In the genomic region with DNA sequence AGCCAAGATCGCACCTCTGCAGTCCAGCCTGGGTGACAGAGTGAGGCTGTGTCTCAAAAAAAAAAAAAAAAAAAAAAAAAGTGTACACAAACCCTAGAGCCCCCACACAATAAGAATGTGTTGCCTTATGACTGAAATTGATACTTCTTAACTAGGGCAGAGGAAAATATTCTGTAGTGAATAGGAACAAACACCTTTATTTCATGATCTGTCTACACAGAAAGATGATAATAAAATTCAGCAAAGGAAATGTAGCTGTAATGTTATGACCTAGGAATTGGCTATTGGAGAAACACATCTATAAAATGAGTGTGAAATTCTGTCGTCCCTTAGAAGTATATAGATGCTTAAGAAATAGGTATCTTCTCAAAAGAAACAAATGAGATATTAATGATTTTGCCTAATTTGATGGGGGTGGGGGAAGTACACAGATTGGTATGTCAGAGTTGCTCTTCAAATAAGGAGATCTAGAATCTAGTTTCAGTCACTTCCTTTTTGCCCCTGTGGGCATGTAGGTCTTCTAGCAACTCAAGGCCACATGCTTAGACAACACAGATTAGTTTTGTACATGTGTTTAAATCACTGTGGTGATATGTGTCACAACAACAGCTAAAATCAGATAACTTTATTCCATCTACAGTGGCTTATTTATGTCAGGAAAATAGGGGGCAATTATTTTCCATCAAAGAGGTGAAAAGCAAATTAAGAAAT, we compare ENCODE assay signal across 16 cellular contexts. TPM values are rescaled to one million over a fixed set of nuclear protein-coding genes. Genes with fewer than 3 reads are reported as not detected.
A peak's percentile ranks its signal among the peaks of the same experiment; 100 is the strongest.
DNase-seq lines count a peak whose midpoint lies in the region; ATAC-seq and TF ChIP-seq lines count a peak whose summit lies in the region.
"Had no signal": no experiment of that assay in that cellular context is flagged by ENCODE, and none has a peak within 500 bp of the region (broad histone marks: within the 10 kb centered on the region; RNA-seq: fewer than 3 reads in every experiment).

No MANE protein-coding gene starts in this region.

- H3K79me2 ChIP-seq in GM23338 (replicated peaks; ENCODE audit: insufficient read depth) = no peaks in the 10 kb centered on the region

- peaks cover 5% of the 10 kb centered on the region; the same call in 1 of the 2 replicates for H3K4me1 ChIP-seq in GM23338 (ENCODE audit: insufficient read depth)
- no peaks in the 10 kb centered on the region for H3K4me1 ChIP-seq in left lung

- H3K9me3 ChIP-seq in T-helper 17 cell (ENCODE audit: control insufficient read depth, low read length, poor library complexity, severe bottlenecking) (no peaks in the 10 kb centered on the region), left lung (no peaks in the 10 kb centered on the region)
- H3K9me3 ChIP-seq: ovary had no signal

- H4K20me1 ChIP-seq in GM23338 (replicated peaks; ENCODE audit: insufficient read depth) = no peaks in the 10 kb centered on the region

- no peak for TF ChIP-seq CTCF in GM23338 (conservative IDR thresholded peaks at IDR 0.05; ENCODE audit: low read depth in 2 of 2)
- TF ChIP-seq CTCF in left lung (IDR thresholded peaks at IDR 0.05) = no peak

- no peaks in the 10 kb centered on the region for H3K9me2 ChIP-seq in GM23338 (ENCODE audit: insufficient read depth)

- no peak overlapping the region for H3K4me2 ChIP-seq in GM23338
- H3K4me2 ChIP-seq: smooth muscle cell had no signal

- H3K4me3 ChIP-seq in GM23338 (no peak overlapping the region), left lung (no peak overlapping the region)
- H3K4me3 ChIP-seq: ovary, smooth muscle cell had no signal

- H3K4me1 Mint-ChIP-seq in GM23338 (peaks cover 7% of the 10 kb centered on the region), T-helper 17 cell (peaks cover 27% of the 10 kb centered on the region)
- H3K4me1 Mint-ChIP-seq in stimulated activated effector memory CD8-positive, alpha-beta T cell treated with anti-CD3 and anti-CD28 coated beads, Interleukin-12 subunit alpha, Interleukin-12 subunit beta, amount 100 ng/mL, for 72 hours = peaks cover 31% of the 10 kb centered on the region

- no peak overlapping the region for H3K27ac Mint-ChIP-seq in GM23338
- H3K27ac Mint-ChIP-seq in T-helper 17 cell = peak overlapping the region; percentile 95
- H3K27ac Mint-ChIP-seq in stimulated activated effector memory CD8-positive, alpha-beta T cell treated with anti-CD3 and anti-CD28 coated beads, Interleukin-12 subunit alpha, Interleukin-12 subunit beta, amount 100 ng/mL, for 72 hours = peak overlapping the region; percentile 63
- H3K27ac Mint-ChIP-seq: mesothelial cell of epicardium had no signal

- no peaks in the 10 kb centered on the region for H3K27me3 ChIP-seq in GM23338 (ENCODE audit: insufficient read depth)
- H3K27me3 ChIP-seq in left lung = no peaks in the 10 kb centered on the region
- H3K27me3 ChIP-seq: ovary had no signal

- no peaks in the 10 kb centered on the region for H3K9me3 Mint-ChIP-seq in GM23338
- no peaks in the 10 kb centered on the region for H3K9me3 Mint-ChIP-seq in stimulated activated effector memory CD8-positive, alpha-beta T cell treated with anti-CD3 and anti-CD28 coated beads, Interleukin-12 subunit alpha, Interleukin-12 subunit beta, amount 100 ng/mL, for 72 hours
- H3K9me3 Mint-ChIP-seq: mesothelial cell of epicardium had no signal

- peaks cover 2% of the 10 kb centered on the region; the same call in 2 of the 3 replicates for H3K36me3 Mint-ChIP-seq in GM23338 (ENCODE audit: low read depth)
- no peaks in the 10 kb centered on the region for H3K36me3 Mint-ChIP-seq in T-helper 17 cell (ENCODE audit: low read depth)
- no peaks in the 10 kb centered on the region for H3K36me3 Mint-ChIP-seq in stimulated activated effector memory CD8-positive, alpha-beta T cell treated with anti-CD3 and anti-CD28 coated beads, Interleukin-12 subunit alpha, Interleukin-12 subunit beta, amount 100 ng/mL, for 72 hours

- DNase-seq in SIG-M5 treated with dmso at 0.1 percent for 504 hours (lab: John Stamatoyannopoulos, UW; ENCODE audit: unreplicated experiment) (peak; percentile 64), SIG-M5 (lab: John Stamatoyannopoulos, UW) (no peak), GM23338 (ENCODE audit: low spot score) (no peak), T-helper 17 cell (no peak), left lung (no peak), NCI-H187 (lab: John Stamatoyannopoulos, UW) (no peak)
- no peak for DNase-seq in stimulated activated effector memory CD8-positive, alpha-beta T cell treated with anti-CD3 and anti-CD28 coated beads, Interleukin-12 subunit alpha, Interleukin-12 subunit beta, amount 100 ng/mL, for 72 hours (ENCODE audit: low spot score in 2 of 2)
- DNase-seq: activated effector memory CD4-positive, alpha-beta T cell treated with Interleukin-2 at 50 U/mL for 16 hours; ovary had no signal

- intact Hi-C loops in left lung (cut with DNase I) = no loop called here

- 0 out of 2 replicates have a peak overlapping the region, but pooled peaks have one; percentile 11 for H3K27ac ChIP-seq in GM23338 (ENCODE audit: low read depth)
- no peak overlapping the region for H3K27ac ChIP-seq in left lung
- H3K27ac ChIP-seq: ovary had no signal

- H3K27me3 Mint-ChIP-seq in GM23338 (ENCODE audit: insufficient read depth, low read depth, poor library complexity) (peaks cover 4% of the 10 kb centered on the region), T-helper 17 cell (no peaks in the 10 kb centered on the region)

- H3K4me3 Mint-ChIP-seq in GM23338 = no peak overlapping the region
- H3K4me3 Mint-ChIP-seq in T-helper 17 cell = peak overlapping the region; percentile 39
- H3K4me3 Mint-ChIP-seq in stimulated activated effector memory CD8-positive, alpha-beta T cell treated with anti-CD3 and anti-CD28 coated beads, Interleukin-12 subunit alpha, Interleukin-12 subunit beta, amount 100 ng/mL, for 72 hours = peak overlapping the region; percentile 32
- H3K4me3 Mint-ChIP-seq: mesothelial cell of epicardium had no signal

- ATAC-seq in GM23338 (no peak), T-helper 17 cell (peak; percentile 87), left lung (no peak), GM19463 (IDR thresholded peaks at IDR 0.05; ENCODE audit: unreplicated experiment) (no peak)
- peak; percentile 78 for ATAC-seq in stimulated activated effector memory CD8-positive, alpha-beta T cell treated with anti-CD3 and anti-CD28 coated beads, Interleukin-12 subunit alpha, Interleukin-12 subunit beta, amount 100 ng/mL, for 72 hours
- ATAC-seq: Panc1 had no signal

- H2AFZ ChIP-seq in GM23338 = no peak overlapping the region

- H3F3A ChIP-seq in GM23338 (replicated peaks; ENCODE audit: low read depth) = no peaks in the 10 kb centered on the region

- no peaks in the 10 kb centered on the region for H3K36me3 ChIP-seq in GM23338 (ENCODE audit: insufficient read depth)
- H3K36me3 ChIP-seq in left lung = peaks cover 0 to 20% of the 10 kb centered on the region in 2 donors
- H3K36me3 ChIP-seq: ovary had no signal

TF ChIP-seq in GM23338, 12 proteins besides CTCF, POLR2A, EP300 and RAD21 (continues in another document):
- TF ChIP-seq JUNB (IDR thresholded peaks at IDR 0.05; ENCODE audit: unreplicated experiment) = no peak
- TF ChIP-seq, protein P1, sequence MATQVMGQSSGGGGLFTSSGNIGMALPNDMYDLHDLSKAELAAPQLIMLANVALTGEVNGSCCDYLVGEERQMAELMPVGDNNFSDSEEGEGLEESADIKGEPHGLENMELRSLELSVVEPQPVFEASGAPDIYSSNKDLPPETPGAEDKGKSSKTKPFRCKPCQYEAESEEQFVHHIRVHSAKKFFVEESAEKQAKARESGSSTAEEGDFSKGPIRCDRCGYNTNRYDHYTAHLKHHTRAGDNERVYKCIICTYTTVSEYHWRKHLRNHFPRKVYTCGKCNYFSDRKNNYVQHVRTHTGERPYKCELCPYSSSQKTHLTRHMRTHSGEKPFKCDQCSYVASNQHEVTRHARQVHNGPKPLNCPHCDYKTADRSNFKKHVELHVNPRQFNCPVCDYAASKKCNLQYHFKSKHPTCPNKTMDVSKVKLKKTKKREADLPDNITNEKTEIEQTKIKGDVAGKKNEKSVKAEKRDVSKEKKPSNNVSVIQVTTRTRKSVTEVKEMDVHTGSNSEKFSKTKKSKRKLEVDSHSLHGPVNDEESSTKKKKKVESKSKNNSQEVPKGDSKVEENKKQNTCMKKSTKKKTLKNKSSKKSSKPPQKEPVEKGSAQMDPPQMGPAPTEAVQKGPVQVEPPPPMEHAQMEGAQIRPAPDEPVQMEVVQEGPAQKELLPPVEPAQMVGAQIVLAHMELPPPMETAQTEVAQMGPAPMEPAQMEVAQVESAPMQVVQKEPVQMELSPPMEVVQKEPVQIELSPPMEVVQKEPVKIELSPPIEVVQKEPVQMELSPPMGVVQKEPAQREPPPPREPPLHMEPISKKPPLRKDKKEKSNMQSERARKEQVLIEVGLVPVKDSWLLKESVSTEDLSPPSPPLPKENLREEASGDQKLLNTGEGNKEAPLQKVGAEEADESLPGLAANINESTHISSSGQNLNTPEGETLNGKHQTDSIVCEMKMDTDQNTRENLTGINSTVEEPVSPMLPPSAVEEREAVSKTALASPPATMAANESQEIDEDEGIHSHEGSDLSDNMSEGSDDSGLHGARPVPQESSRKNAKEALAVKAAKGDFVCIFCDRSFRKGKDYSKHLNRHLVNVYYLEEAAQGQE (IDR thresholded peaks at IDR 0.05; ENCODE audit: unreplicated experiment) = no peak
- no peak for TF ChIP-seq ZNF114 (CRISPR knock-in tag; IDR thresholded peaks at IDR 0.05)
- no peak for TF ChIP-seq NANOG (IDR thresholded peaks at IDR 0.05; ENCODE audit: borderline replicate concordance)
- TF ChIP-seq, protein P2, sequence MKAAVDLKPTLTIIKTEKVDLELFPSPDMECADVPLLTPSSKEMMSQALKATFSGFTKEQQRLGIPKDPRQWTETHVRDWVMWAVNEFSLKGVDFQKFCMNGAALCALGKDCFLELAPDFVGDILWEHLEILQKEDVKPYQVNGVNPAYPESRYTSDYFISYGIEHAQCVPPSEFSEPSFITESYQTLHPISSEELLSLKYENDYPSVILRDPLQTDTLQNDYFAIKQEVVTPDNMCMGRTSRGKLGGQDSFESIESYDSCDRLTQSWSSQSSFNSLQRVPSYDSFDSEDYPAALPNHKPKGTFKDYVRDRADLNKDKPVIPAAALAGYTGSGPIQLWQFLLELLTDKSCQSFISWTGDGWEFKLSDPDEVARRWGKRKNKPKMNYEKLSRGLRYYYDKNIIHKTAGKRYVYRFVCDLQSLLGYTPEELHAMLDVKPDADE (IDR thresholded peaks at IDR 0.05) = no peak

RNA-seq across cellular contexts. Expression of gene GPR25, which starts 10.7 kb away (rescaled TPM):
- not detected in 2 replicates for total RNA-seq in GM23338 (2014; rRNA removed; shearing (Covaris generic))
- not detected in 2 replicates for polyA plus RNA-seq in GM23338 (2016; fragmentation: Nextera tagmentation; extraction: Ambion mirVana)
- 10 to 100 TPM; 10.9 to 18.3 TPM for total RNA-seq in T-helper 17 cell
- under 1 TPM; 0.26 to 0.52 TPM for total RNA-seq in left lung
- total RNA-seq: A673; M059J; ovary; smooth muscle cell; T-helper 1 cell treated with Interleukin-12 subunit alpha and Interleukin-12 subunit beta and Interleukin-4 antibody, amounts not matched to agents 30 ng/mL and 1 ng/mL, for 36 hours had no signal
- polyA plus RNA-seq: smooth muscle cell had no signal

RNA-seq across cellular contexts. Expression of gene INAVA, which starts 32.6 kb away (rescaled TPM):
- 41.2 and 43.9 TPM in 2 replicates for total RNA-seq in GM23338 (2014; rRNA removed; shearing (Covaris generic))
- 25.2 and 25.3 TPM in 2 replicates for polyA plus RNA-seq in GM23338 (2016; fragmentation: Nextera tagmentation; extraction: Ambion mirVana)
- total RNA-seq in T-helper 17 cell = under 1 TPM; 0.25 to 0.39 TPM
- total RNA-seq in left lung = 10 to 100 TPM in 1 of 2 donors, 1 to 10 TPM in 1; 5.5 to 23.7 TPM
- total RNA-seq: T-helper 1 cell treated with Interleukin-12 subunit alpha and Interleukin-12 subunit beta and Interleukin-4 antibody, amounts not matched to agents 30 ng/mL and 1 ng/mL, for 36 hours had no signal

Comparison
In these comparisons a context has a peak if more than half of its experiments do, and no peak if none do; other contexts are left out.
1. ATAC-seq: peak in T-helper 17 cell (single experiment) and stimulated activated effector memory CD8-positive, alpha-beta T cell treated with anti-CD3 and anti-CD28 coated beads, Interleukin-12 subunit alpha, Interleukin-12 subunit beta, amount 100 ng/mL, for 72 hours (single experiment); none in GM23338 (single experiment), left lung (single experiment) and GM19463 (single experiment).
2. RNA of gene GPR25, which starts 10.7 kb away (total RNA-seq): 10.9 to 18.3 TPM in T-helper 17 cell; 0.26 to 0.52 TPM in left lung and not detected in GM23338; every median in the first group is over 4 times any median in the second.
3. RNA of gene INAVA, which starts 32.6 kb away (total RNA-seq): 41.2 to 43.9 TPM in GM23338 and 5.5 to 23.7 TPM in left lung; 0.25 to 0.39 TPM in T-helper 17 cell; every median in the first group is over 4 times any median in the second.